Comparison of ENCODE assay signal across 19 cellular contexts in genomic region chr3:108951802-108952474, GRCh38. TPM values are rescaled to one million over a fixed set of nuclear protein-coding genes. Genes with fewer than 3 reads are reported as not detected.
DNase-seq lines count a peak whose midpoint lies in the region; ATAC-seq and TF ChIP-seq lines count a peak whose summit lies in the region.
"Had no signal": no experiment of that assay in that cellular context is flagged by ENCODE, and none has a peak within 500 bp of the region (broad histone marks: within the 10 kb centered on the region; RNA-seq: fewer than 3 reads in every experiment).

No MANE protein-coding gene starts in this region.

- no peaks in the 10 kb centered on the region for H3K9me3 Mint-ChIP-seq in mesothelial cell of epicardium
- peaks cover 8% of the 10 kb centered on the region for H3K9me3 Mint-ChIP-seq in type B pancreatic cell
- H3K9me3 Mint-ChIP-seq in HFFc6 = no peaks in the 10 kb centered on the region

- H3K4me3 Mint-ChIP-seq in mesothelial cell of epicardium (no peak overlapping the region), type B pancreatic cell (peak overlapping the region; percentile 5), HFFc6 (no peak overlapping the region)
- H3K4me3 Mint-ChIP-seq: CD4-positive, alpha-beta memory T cell had no signal

- H3K36me3 ChIP-seq in mammary epithelial cell (ENCODE audit: insufficient read depth, low read length) (no peaks in the 10 kb centered on the region), breast epithelium (no peaks in the 10 kb centered on the region)
- H3K36me3 ChIP-seq: BE2C had no signal

- WGBS in mammary epithelial cell (ENCODE audit: low coverage, missing lambda C conversion rate) = 85% methylated on average over 7 of the region's 7 CpGs

- H3K4me1 Mint-ChIP-seq in mesothelial cell of epicardium (peaks cover 25% of the 10 kb centered on the region), type B pancreatic cell (ENCODE audit: unreplicated experiment) (no peaks in the 10 kb centered on the region), HFFc6 (ENCODE audit: low read depth) (0 out of 2 replicates have a peak, but pooled peaks cover under 1% of the 10 kb centered on the region)
- H3K4me1 Mint-ChIP-seq: CD4-positive, alpha-beta memory T cell had no signal

- H3K27me3 Mint-ChIP-seq in mesothelial cell of epicardium (ENCODE audit: low read depth) = no peaks in the 10 kb centered on the region
- H3K27me3 Mint-ChIP-seq in type B pancreatic cell = no peaks in the 10 kb centered on the region
- no peaks in the 10 kb centered on the region; the same call in 1 of the 2 replicates for H3K27me3 Mint-ChIP-seq in HFFc6 (ENCODE audit: insufficient read depth)

- no peak overlapping the region for H3K4me2 ChIP-seq in mammary epithelial cell (ENCODE audit: insufficient read depth, low read depth, low read length)

- ATAC-seq in HG03175 (IDR thresholded peaks at IDR 0.05; ENCODE audit: unreplicated experiment) (no peak), GM19035 (IDR thresholded peaks at IDR 0.05; ENCODE audit: unreplicated experiment) (no peak)

- no TSS peak for BruUV-seq in mammary epithelial cell (replicated peaks; lab: Mats Ljungman, UMichigan)

- no peak overlapping the region for H3K9ac ChIP-seq in mammary epithelial cell (ENCODE audit: insufficient read depth, low read length)

- TF ChIP-seq CTCF in mammary epithelial cell (conservative IDR thresholded peaks at IDR 0.05 in 1 of 2, IDR thresholded peaks at IDR 0.05 in 1 of 2; ENCODE audit: extremely low read depth in 1 of 2, insufficient read depth in 1 of 2, low read depth in 1 of 2, low read length in 2 of 2) (no peak), breast epithelium (IDR thresholded peaks at IDR 0.05) (no peak), mesothelial cell of epicardium (IDR thresholded peaks at IDR 0.05; ENCODE audit: unreplicated experiment) (no peak), type B pancreatic cell (conservative IDR thresholded peaks at IDR 0.05) (no peak), HFFc6 (IDR thresholded peaks at IDR 0.05) (no peak)

- H3K4me3 ChIP-seq in mammary epithelial cell (replicated peaks in 1 of 3; ENCODE audit: insufficient read depth in 1 of 3, low read depth in 2 of 3, low read length in 3 of 3) = no peak overlapping the region
- no peak overlapping the region for H3K4me3 ChIP-seq in breast epithelium

- CTCF ChIA-PET in mammary epithelial cell (lab: Charles Lee; ENCODE audit: low non-redundant PET) = no interaction called here

- dilution Hi-C loops in mammary epithelial cell (cut with HindIII; ENCODE audit: low sequenced_read_pairs) = no loop called here

- in situ Hi-C loops in mammary epithelial cell (cut with MboI; ENCODE audit: low sequenced_read_pairs in 2 of 2) = no loop called here

- TF ChIP-seq POLR2A in breast epithelium (IDR thresholded peaks at IDR 0.05) = no peak

- H3K27ac Mint-ChIP-seq in mesothelial cell of epicardium = peak overlapping the region; percentile 40
- H3K27ac Mint-ChIP-seq in type B pancreatic cell = no peak overlapping the region
- no peak overlapping the region for H3K27ac Mint-ChIP-seq in HFFc6
- H3K27ac Mint-ChIP-seq: CD4-positive, alpha-beta memory T cell had no signal

- H3K27ac ChIP-seq in mammary epithelial cell (ENCODE audit: insufficient read depth, low read depth, low read length) (no peak overlapping the region), breast epithelium (no peak overlapping the region)
- H3K27ac ChIP-seq: C4-2B had no signal

- H3K4me1 ChIP-seq in mammary epithelial cell (ENCODE audit: insufficient read depth, low read length) (peaks cover 30% of the 10 kb centered on the region), breast epithelium (no peaks in the 10 kb centered on the region)
- H3K4me1 ChIP-seq: BE2C had no signal

- H3K27me3 ChIP-seq in mammary epithelial cell (ENCODE audit: insufficient read depth, low read length) = no peaks in the 10 kb centered on the region
- H3K27me3 ChIP-seq in breast epithelium = no peaks in the 10 kb centered on the region

- H4K20me1 ChIP-seq in mammary epithelial cell (ENCODE audit: insufficient read depth, low read length) = no peaks in the 10 kb centered on the region

- intact Hi-C loops in mammary epithelial cell (cut with micrococcal nuclease) (no loop called here), breast epithelium (cut with DNase I; ENCODE audit: low total_unique reads) (no loop called here)

- H3K36me3 Mint-ChIP-seq in mesothelial cell of epicardium = no peaks in the 10 kb centered on the region
- no peaks in the 10 kb centered on the region for H3K36me3 Mint-ChIP-seq in type B pancreatic cell
- H3K36me3 Mint-ChIP-seq in HFFc6 (ENCODE audit: low read depth) = no peaks in the 10 kb centered on the region
- H3K36me3 Mint-ChIP-seq: CD4-positive, alpha-beta memory T cell had no signal

- H3K9me3 ChIP-seq in mammary epithelial cell (replicated peaks; ENCODE audit: insufficient read depth, low read length) (no peaks in the 10 kb centered on the region), breast epithelium (no peaks in the 10 kb centered on the region)
- H3K9me3 ChIP-seq: BE2C had no signal

- peak overlapping the region; percentile 57 for H2AFZ ChIP-seq in mammary epithelial cell (ENCODE audit: low read depth, low read length)

- DNase-seq in mammary epithelial cell = no peak
- no peak for DNase-seq in breast epithelium (ENCODE audit: low spot score in 2 of 2)
- DNase-seq in SK-N-DZ (ENCODE audit: low spot score) = peak; percentile 12
- DNase-seq in mesothelial cell of epicardium (ENCODE audit: low spot score in 2 of 2, unreplicated experiment in 2 of 2) = no peak
- DNase-seq in type B pancreatic cell (ENCODE audit: extremely low spot score, unreplicated experiment) = no peak
- no peak for DNase-seq in HFFc6
- DNase-seq: BE2C; CD4-positive, alpha-beta memory T cell; DMS153; DMS79 treated with DMSO at 0.1 percent for 48 hours; EL; HCEC 1CT; IMR-90 had no signal

- no peaks in the 10 kb centered on the region for H3K79me2 ChIP-seq in mammary epithelial cell (ENCODE audit: insufficient read depth, low read length)

RNA-seq across cellular contexts. Expression of gene GUCA1C, which starts 1.7 kb away (rescaled TPM):
- not detected for total RNA-seq in mammary epithelial cell
- polyA plus RNA-seq in mammary epithelial cell = 0.15 TPM
- polyA minus RNA-seq in mammary epithelial cell = not detected
- not detected for total RNA-seq in breast epithelium
- not detected in 2 replicates for polyA plus RNA-seq in SK-N-DZ (2014; cell fraction: cytosol; rRNA removed)
- polyA plus RNA-seq in SK-N-DZ (2014; cell fraction: nucleus; rRNA removed) = not detected in 2 replicates
- total RNA-seq in mesothelial cell of epicardium = not detected in 3 replicates
- total RNA-seq in type B pancreatic cell (ENCODE audit: low replicate concordance) = not detected in 2 replicates
- not detected for total RNA-seq in HFFc6 (2021; fragmentation: NEBNext Ultra II Directional; extraction: Animal tissue kit (Norgen Biotek cat#: 25700))
- total RNA-seq: A172; CD4-positive, alpha-beta memory T cell; H1; HT-29; IMR-90 had no signal
- polyA plus RNA-seq: CD4-positive, alpha-beta memory T cell; H1; IMR-90 had no signal
